8 cellular contexts compared by ENCODE assay signal in the genomic region with DNA sequence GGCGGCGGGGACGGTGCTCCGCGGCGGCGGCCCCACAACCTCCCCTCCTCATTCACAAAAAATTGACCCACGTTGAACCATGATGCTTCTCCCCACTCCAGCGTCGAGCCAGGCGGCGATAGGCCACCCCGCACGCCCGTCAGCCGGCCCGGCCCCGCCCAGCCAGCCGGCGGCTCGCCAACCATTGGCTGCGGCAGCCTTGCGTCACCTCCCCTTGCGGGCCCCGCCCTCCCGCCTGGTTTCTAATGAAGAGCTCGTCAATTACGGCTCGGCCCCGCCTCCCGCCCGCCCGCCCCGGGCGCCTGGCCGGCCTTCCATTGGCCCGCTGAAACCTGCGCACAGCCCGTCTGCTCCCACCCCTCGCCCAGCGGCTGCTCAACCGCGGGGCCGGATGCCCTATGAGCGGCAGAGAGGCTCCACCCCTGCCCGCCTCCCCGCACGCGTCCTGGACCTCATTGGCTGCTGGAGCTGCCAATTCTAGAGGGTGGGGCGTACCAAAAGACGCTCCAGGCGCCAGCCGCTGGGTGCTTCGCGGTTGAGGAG. TPM values are rescaled to one million over a fixed set of nuclear protein-coding genes. Genes with fewer than 3 reads are reported as not detected.
A peak's percentile ranks its signal among the peaks of the same experiment; 100 is the strongest.
DNase-seq lines count a peak whose midpoint lies in the region; ATAC-seq and TF ChIP-seq lines count a peak whose summit lies in the region.

A gene (minus strand): TSS at position 114 of the 543 bp plus-strand sequence. CDS start 48,321 bp downstream, outside the sequence.

- peaks cover 47% of the 10 kb centered on the region for H3K4me1 Mint-ChIP-seq in stimulated activated naive CD8-positive, alpha-beta T cell treated with anti-CD3 and anti-CD28 coated beads, Interleukin-15, amount 100 ng/mL, for 72 hours

- TF ChIP-seq EP300 in neural cell (conservative IDR thresholded peaks at IDR 0.05; ENCODE audit: poor library complexity, severe bottlenecking): no peak

- peak within 1 kb of the TSS; percentile 99 for H3K27ac ChIP-seq in neural cell (ENCODE audit: low read length)

- H3K9me3 Mint-ChIP-seq in stimulated activated naive CD8-positive, alpha-beta T cell treated with anti-CD3 and anti-CD28 coated beads, Interleukin-15, amount 100 ng/mL, for 72 hours: peaks cover 0 to 6% of the 10 kb centered on the region in 2 donors

- H3K27me3 Mint-ChIP-seq in stimulated activated naive CD8-positive, alpha-beta T cell treated with anti-CD3 and anti-CD28 coated beads, Interleukin-15, amount 100 ng/mL, for 72 hours: peaks cover 17% of the 10 kb centered on the region

- peaks cover 7% of the 10 kb centered on the region for H3F3A ChIP-seq in neural cell (ENCODE audit: insufficient read depth, low read length, poor library complexity, severe bottlenecking)

- TF ChIP-seq RAD21 in neural cell (conservative IDR thresholded peaks at IDR 0.05): no peak

- H3K9me2 ChIP-seq in neural cell (ENCODE audit: insufficient read depth, low read length): no peaks in the 10 kb centered on the region

- H4K20me1 ChIP-seq in neural cell (ENCODE audit: insufficient read depth): no peaks in the 10 kb centered on the region

- no peaks in the 10 kb centered on the region for H3K27me3 ChIP-seq in neural cell (ENCODE audit: insufficient read depth, low read depth, low read length)

- peak within 1 kb of the TSS; percentile 71 for H2AFZ ChIP-seq in neural cell (ENCODE audit: low read depth, low read length)

- H3K9me3 ChIP-seq in ES-I3 (ENCODE audit: control insufficient read depth, insufficient read depth, low read length) (no peaks in the 10 kb centered on the region), neural cell (ENCODE audit: low read length) (no peaks in the 10 kb centered on the region)

- in situ Hi-C loops in SK-MEL-5 (cut with HindIII; ENCODE audit: low pct_unique_long_range_greater_than_20kb, low sequenced_read_pairs): no loop called here

- DNase-seq in HFF-Myc (ENCODE audit: extremely low read depth, low read depth) (peak; percentile 92), MV-4-11 (lab: John Stamatoyannopoulos, UW) (peak; percentile 98), SK-MEL-5 (ENCODE audit: low read depth, low spot score) (peak; percentile 97), foreskin fibroblast (peak; percentile 99 to 100)
- peak; percentile 99 to 100 (median 100) for DNase-seq in activated naive CD4-positive, alpha-beta T cell (lab: John Stamatoyannopoulos, UW)
- DNase-seq in stimulated activated naive CD8-positive, alpha-beta T cell treated with anti-CD3 and anti-CD28 coated beads, Interleukin-15, amount 100 ng/mL, for 72 hours: peak; percentile 99

- H3K4me1 ChIP-seq in ES-I3 (ENCODE audit: insufficient read depth, low read length): peaks cover 8% of the 10 kb centered on the region; the same call in 1 of the 2 replicates

- H3K79me2 ChIP-seq in neural cell (replicated peaks; ENCODE audit: insufficient read depth, low read length): peaks cover 29% of the 10 kb centered on the region

- peak; percentile 94 for ATAC-seq in stimulated activated naive CD8-positive, alpha-beta T cell treated with anti-CD3 and anti-CD28 coated beads, Interleukin-15, amount 100 ng/mL, for 72 hours

- H3K27ac Mint-ChIP-seq in stimulated activated naive CD8-positive, alpha-beta T cell treated with anti-CD3 and anti-CD28 coated beads, Interleukin-15, amount 100 ng/mL, for 72 hours: peak within 1 kb of the TSS; percentile 99 to 100

- TF ChIP-seq CTCF in HFF-Myc (IDR thresholded peaks at IDR 0.05; ENCODE audit: low read depth, low read length, missing control alignments) (no peak), foreskin fibroblast (IDR thresholded peaks at IDR 0.05; ENCODE audit: low read depth, low read length) (no peak), neural cell (IDR thresholded peaks at IDR 0.05; ENCODE audit: poor library complexity, severe bottlenecking) (no peak)

- peak within 1 kb of the TSS; percentile 91 for H3K4me2 ChIP-seq in neural cell (ENCODE audit: low read length)

- H3K9ac ChIP-seq in ES-I3 (ENCODE audit: low read depth, low read length) (peak within 1 kb of the TSS; percentile 80), neural cell (ENCODE audit: low read length) (peak within 1 kb of the TSS; percentile 99)

- peak within 1 kb of the TSS; percentile 62 for H3K4me3 ChIP-seq in HFF-Myc (replicated peaks; ENCODE audit: low read depth, low read length)
- peak within 1 kb of the TSS; percentile 86 to 89 for H3K4me3 ChIP-seq in foreskin fibroblast (ENCODE audit: low read depth in 1 of 2, low read length in 2 of 2)
- H3K4me3 ChIP-seq in neural cell (ENCODE audit: low read length): peak within 1 kb of the TSS; percentile 96

- H3K36me3 ChIP-seq in ES-I3 (ENCODE audit: insufficient read depth, low read length) (no peaks in the 10 kb centered on the region), neural cell (ENCODE audit: insufficient read depth, low read length) (no peaks in the 10 kb centered on the region)

- peak within 1 kb of the TSS; percentile 95 for H3K4me3 Mint-ChIP-seq in stimulated activated naive CD8-positive, alpha-beta T cell treated with anti-CD3 and anti-CD28 coated beads, Interleukin-15, amount 100 ng/mL, for 72 hours

TF ChIP-seq in neural cell, 6 proteins besides CTCF, POLR2A, EP300 and RAD21:
- TF ChIP-seq SMC3 (conservative IDR thresholded peaks at IDR 0.05; ENCODE audit: poor library complexity) (no peak), POLR2AphosphoS5 (IDR thresholded peaks at IDR 0.05) (peak; percentile 83), TAF1 (IDR thresholded peaks at IDR 0.05; ENCODE audit: low read depth) (no peak), MXI1 (conservative IDR thresholded peaks at IDR 0.05; ENCODE audit: poor library complexity, severe bottlenecking) (no peak), EZH2 (IDR thresholded peaks at IDR 0.05; ENCODE audit: borderline replicate concordance, insufficient read depth, low read length, poor library complexity, severe bottlenecking) (no peak)
- TF ChIP-seq, protein P1, sequence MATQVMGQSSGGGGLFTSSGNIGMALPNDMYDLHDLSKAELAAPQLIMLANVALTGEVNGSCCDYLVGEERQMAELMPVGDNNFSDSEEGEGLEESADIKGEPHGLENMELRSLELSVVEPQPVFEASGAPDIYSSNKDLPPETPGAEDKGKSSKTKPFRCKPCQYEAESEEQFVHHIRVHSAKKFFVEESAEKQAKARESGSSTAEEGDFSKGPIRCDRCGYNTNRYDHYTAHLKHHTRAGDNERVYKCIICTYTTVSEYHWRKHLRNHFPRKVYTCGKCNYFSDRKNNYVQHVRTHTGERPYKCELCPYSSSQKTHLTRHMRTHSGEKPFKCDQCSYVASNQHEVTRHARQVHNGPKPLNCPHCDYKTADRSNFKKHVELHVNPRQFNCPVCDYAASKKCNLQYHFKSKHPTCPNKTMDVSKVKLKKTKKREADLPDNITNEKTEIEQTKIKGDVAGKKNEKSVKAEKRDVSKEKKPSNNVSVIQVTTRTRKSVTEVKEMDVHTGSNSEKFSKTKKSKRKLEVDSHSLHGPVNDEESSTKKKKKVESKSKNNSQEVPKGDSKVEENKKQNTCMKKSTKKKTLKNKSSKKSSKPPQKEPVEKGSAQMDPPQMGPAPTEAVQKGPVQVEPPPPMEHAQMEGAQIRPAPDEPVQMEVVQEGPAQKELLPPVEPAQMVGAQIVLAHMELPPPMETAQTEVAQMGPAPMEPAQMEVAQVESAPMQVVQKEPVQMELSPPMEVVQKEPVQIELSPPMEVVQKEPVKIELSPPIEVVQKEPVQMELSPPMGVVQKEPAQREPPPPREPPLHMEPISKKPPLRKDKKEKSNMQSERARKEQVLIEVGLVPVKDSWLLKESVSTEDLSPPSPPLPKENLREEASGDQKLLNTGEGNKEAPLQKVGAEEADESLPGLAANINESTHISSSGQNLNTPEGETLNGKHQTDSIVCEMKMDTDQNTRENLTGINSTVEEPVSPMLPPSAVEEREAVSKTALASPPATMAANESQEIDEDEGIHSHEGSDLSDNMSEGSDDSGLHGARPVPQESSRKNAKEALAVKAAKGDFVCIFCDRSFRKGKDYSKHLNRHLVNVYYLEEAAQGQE (IDR thresholded peaks at IDR 0.05; ENCODE audit: borderline replicate concordance): no peak

RNA-seq across cellular contexts. Expression of the gene that starts here (rescaled TPM):
- total RNA-seq in SK-MEL-5 (2014; rRNA removed; shearing (Covaris generic)): 14.1 and 15.8 TPM in 2 replicates
- 42.1 and 63.7 TPM in 2 replicates for polyA plus RNA-seq in SK-MEL-5 (2015; cell fraction: cytosol; rRNA removed)
- 49.6 and 75.9 TPM in 2 replicates for polyA plus RNA-seq in SK-MEL-5 (2015; cell fraction: nucleus; rRNA removed)
- polyA plus RNA-seq in neural cell: 3.4 and 4.2 TPM in 2 replicates
- 28.7 and 30.3 TPM in 2 replicates for polyA minus RNA-seq in neural cell

Comparison
In these comparisons a context has a peak if more than half of its experiments do, and no peak if none do; other contexts are left out.
1. Peak in every context shown above with its lines: DNase-seq, ATAC-seq, H3K4me3 ChIP-seq and H3K27ac ChIP-seq.